In genomic region chr2:218569038-218569431, GRCh38 we compare ENCODE assay signal across 1 cellular context.
TF ChIP-seq lines count a peak whose summit lies in the region.

No MANE protein-coding gene starts in this region.

TF ChIP-seq in SK-N-SH, 30 proteins besides CTCF, POLR2A, EP300 and RAD21 (continued from another document):
- TF ChIP-seq PBX3 (IDR thresholded peaks at IDR 0.05) (0 out of 2 replicates have a peak, but pooled peaks have one; percentile 20), YY1 (IDR thresholded peaks at IDR 0.05; ENCODE audit: low read depth) (0 out of 2 replicates have a peak, but pooled peaks have one; percentile 21), FOXM1 (IDR thresholded peaks at IDR 0.05; ENCODE audit: low read depth) (no peak), NFIC (IDR thresholded peaks at IDR 0.05; ENCODE audit: borderline replicate concordance) (no peak), NRF1 (IDR thresholded peaks at IDR 0.05; ENCODE audit: low read depth, low read length) (no peak), RFX5 (IDR thresholded peaks at IDR 0.05; ENCODE audit: low read length) (no peak)
